34 cellular contexts compared by ENCODE assay signal in genomic region chr16:66164581-66164980, GRCh38.
"Had no signal": no experiment of that assay in that cellular context is flagged by ENCODE, and none has a peak within 500 bp of the region (broad histone marks: within the 10 kb centered on the region; RNA-seq: fewer than 3 reads in every experiment).

No MANE protein-coding gene starts in this region.

- ATAC-seq: activated CD8-positive, alpha-beta memory T cell treated with anti-CD3 and anti-CD28 coated beads, Interleukin-2, amount 10 ng/mL, durations not matched to agents 7 days and 5 days; activated T-cell treated with anti-CD3 and anti-CD28 coated beads, Interleukin-2, amount 50 U/mL, for 72 hours; activated T-helper 17 cell treated with anti-CD3 and anti-CD28 coated beads, Interleukin-2, amount 50 U/mL, for 72 hours had no signal

- H3K4me3 ChIP-seq: cardiac muscle cell, Peyer's patch had no signal

- H3K27me3 ChIP-seq: cardiac muscle cell, Peyer's patch had no signal

- H3K27me3 Mint-ChIP-seq: activated CD4-positive, alpha-beta memory T cell treated with anti-CD3 and anti-CD28 coated beads, Interleukin-2, amount 10 ng/mL, durations not matched to agents 7 days and 5 days; activated CD8-positive, alpha-beta memory T cell treated with anti-CD3 and anti-CD28 coated beads, Interleukin-2, amount 10 ng/mL, durations not matched to agents 7 days and 5 days had no signal

- H3K9me3 ChIP-seq: Peyer's patch had no signal

- DNase-seq: activated CD4-positive, alpha-beta memory T cell treated with anti-CD3 and anti-CD28 coated beads, Interleukin-2, amount 10 ng/mL, durations not matched to agents 7 days and 5 days; activated CD4-positive, alpha-beta T cell treated with anti-CD3 and anti-CD28 coated beads for 1 hour; activated CD4-positive, alpha-beta T cell treated with anti-CD3 and anti-CD28 coated beads for 48 hours; activated CD4-positive, CD25-positive, alpha-beta regulatory T cell; activated CD8-positive, alpha-beta memory T cell treated with anti-CD3 and anti-CD28 coated beads for 24 hours; activated CD8-positive, alpha-beta memory T cell treated with anti-CD3 and anti-CD28 coated beads, Interleukin-2, amount 10 ng/mL, durations not matched to agents 7 days and 5 days; activated CD8-positive, alpha-beta memory T cell treated with anti-CD3 and anti-CD28 coated beads, Interleukin-2, amount 50 U/mL, for 48 hours; activated effector memory CD4-positive, alpha-beta T cell treated with anti-CD3 and anti-CD28 coated beads, Interleukin-2, amount 50 U/mL, for 16 hours; activated naive CD4-positive, alpha-beta T cell; activated naive CD4-positive, alpha-beta T cell treated with anti-CD3 and anti-CD28 coated beads, Interleukin-2, amount 50 U/mL, for 16 hours; activated naive CD8-positive, alpha-beta T cell treated with anti-CD3 and anti-CD28 coated beads for 36 hours; activated T-cell treated with anti-CD3 and anti-CD28 coated beads, Interleukin-2, amount 50 U/mL, for 72 hours; amniotic stem cell; aorta; brain microvascular endothelial cell; NCI-H1092 treated with DMSO at 0.1 percent for 48 hours; NCI-H1417; NCI-H146; NCI-H187; NCI-H2029 treated with DMSO at 0.1 percent for 48 hours; NCI-H2171 treated with DMSO at 0.1 percent for 48 hours; NCI-H345; NCI-H524 treated with DMSO at 0.1 percent for 48 hours; Peyer's patch; RPMI8226; SHP77 treated with DMSO at 0.1 percent for 48 hours; SW 1271; T-helper 1 cell; T-helper 2 cell; T-helper 9 cell; WERI-Rb-1 had no signal

- H3K9ac ChIP-seq: KMS-11 had no signal

- H3K4me1 Mint-ChIP-seq: activated CD4-positive, alpha-beta memory T cell treated with anti-CD3 and anti-CD28 coated beads, Interleukin-2, amount 10 ng/mL, durations not matched to agents 7 days and 5 days; activated CD8-positive, alpha-beta memory T cell treated with anti-CD3 and anti-CD28 coated beads, Interleukin-2, amount 10 ng/mL, durations not matched to agents 7 days and 5 days; activated naive CD8-positive, alpha-beta T cell treated with anti-CD3 and anti-CD28 coated beads for 36 hours; activated T-helper 17 cell treated with anti-CD3 and anti-CD28 coated beads, Interleukin-2, amount 50 U/mL, for 72 hours had no signal

- H3K36me3 ChIP-seq: brain microvascular endothelial cell, cardiac muscle cell, Peyer's patch, WERI-Rb-1 had no signal

- H3K4me2 ChIP-seq: KMS-11 had no signal

- H3K36me3 Mint-ChIP-seq: activated CD8-positive, alpha-beta memory T cell treated with anti-CD3 and anti-CD28 coated beads, Interleukin-2, amount 10 ng/mL, durations not matched to agents 7 days and 5 days; activated naive CD8-positive, alpha-beta T cell treated with anti-CD3 and anti-CD28 coated beads for 36 hours had no signal

- H3K4me1 ChIP-seq: Peyer's patch had no signal

- H3K27ac ChIP-seq: brain microvascular endothelial cell, cardiac muscle cell, KMS-11, Peyer's patch, WERI-Rb-1 had no signal

- H3K9me3 Mint-ChIP-seq: activated CD4-positive, alpha-beta memory T cell treated with anti-CD3 and anti-CD28 coated beads, Interleukin-2, amount 10 ng/mL, durations not matched to agents 7 days and 5 days; activated naive CD8-positive, alpha-beta T cell treated with anti-CD3 and anti-CD28 coated beads for 36 hours; activated T-cell treated with anti-CD3 and anti-CD28 coated beads, Interleukin-2, amount 50 U/mL, for 72 hours; activated T-helper 17 cell treated with anti-CD3 and anti-CD28 coated beads, Interleukin-2, amount 50 U/mL, for 72 hours had no signal

- H3K27ac Mint-ChIP-seq: activated CD4-positive, alpha-beta memory T cell treated with anti-CD3 and anti-CD28 coated beads, Interleukin-2, amount 10 ng/mL, durations not matched to agents 7 days and 5 days; activated CD8-positive, alpha-beta memory T cell treated with anti-CD3 and anti-CD28 coated beads, Interleukin-2, amount 10 ng/mL, durations not matched to agents 7 days and 5 days; activated naive CD8-positive, alpha-beta T cell treated with anti-CD3 and anti-CD28 coated beads for 36 hours; activated T-cell treated with anti-CD3 and anti-CD28 coated beads, Interleukin-2, amount 50 U/mL, for 72 hours; activated T-helper 17 cell treated with anti-CD3 and anti-CD28 coated beads, Interleukin-2, amount 50 U/mL, for 72 hours had no signal

- H3K4me3 Mint-ChIP-seq: activated CD4-positive, alpha-beta memory T cell treated with anti-CD3 and anti-CD28 coated beads, Interleukin-2, amount 10 ng/mL, durations not matched to agents 7 days and 5 days; activated CD8-positive, alpha-beta memory T cell treated with anti-CD3 and anti-CD28 coated beads, Interleukin-2, amount 10 ng/mL, durations not matched to agents 7 days and 5 days; activated naive CD8-positive, alpha-beta T cell treated with anti-CD3 and anti-CD28 coated beads for 36 hours; activated T-cell treated with anti-CD3 and anti-CD28 coated beads, Interleukin-2, amount 50 U/mL, for 72 hours; activated T-helper 17 cell treated with anti-CD3 and anti-CD28 coated beads, Interleukin-2, amount 50 U/mL, for 72 hours had no signal
